Comparison of ENCODE assay signal across 11 cellular contexts in the genomic region with DNA sequence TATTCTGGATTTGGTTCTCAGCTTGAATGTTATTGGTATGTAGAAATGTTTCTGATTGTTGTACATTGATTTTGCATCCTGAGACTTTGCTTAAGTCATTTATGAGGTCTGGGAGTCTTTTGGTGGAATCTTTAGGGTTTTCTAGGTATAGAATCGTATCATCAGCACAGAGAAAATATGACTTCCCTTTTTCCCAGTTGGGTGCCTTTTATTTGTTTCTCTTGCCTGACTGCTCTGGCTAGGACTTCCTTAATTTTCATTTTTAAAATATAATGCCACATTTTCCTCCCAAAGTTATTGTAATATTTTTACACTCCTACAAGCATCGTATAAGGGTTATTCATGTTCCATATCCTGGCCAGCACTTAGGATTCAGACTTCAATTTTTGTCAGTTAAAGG.
"Had no signal": no experiment of that assay in that cellular context is flagged by ENCODE, and none has a peak within 500 bp of the region (broad histone marks: within the 10 kb centered on the region; RNA-seq: fewer than 3 reads in every experiment).

No MANE protein-coding gene starts in this region.

- H3K4me3 ChIP-seq: dorsolateral prefrontal cortex, gastroesophageal sphincter, ovary, upper lobe of left lung had no signal

- H3K36me3 Mint-ChIP-seq: naive thymus-derived CD4-positive, alpha-beta T cell had no signal

- H3K27me3 ChIP-seq: gastroesophageal sphincter, ovary, upper lobe of left lung had no signal

- DNase-seq: activated CD4-positive, alpha-beta T cell treated with anti-CD3 and anti-CD28 coated beads for 1 hour; activated CD4-positive, alpha-beta T cell treated with anti-CD3 and anti-CD28 coated beads, Interleukin-2, amount 50 U/mL, for 4 hours; activated naive CD4-positive, alpha-beta T cell treated with anti-CD3 and anti-CD28 coated beads for 36 hours; dorsolateral prefrontal cortex; naive thymus-derived CD4-positive, alpha-beta T cell; ovary; stimulated activated naive CD8-positive, alpha-beta T cell treated with anti-CD3 and anti-CD28 coated beads, Interleukin-15, amount 100 ng/mL, for 72 hours; upper lobe of left lung had no signal

- H3K9me3 Mint-ChIP-seq: activated naive CD4-positive, alpha-beta T cell treated with anti-CD3 and anti-CD28 coated beads for 36 hours; naive thymus-derived CD4-positive, alpha-beta T cell; stimulated activated naive CD8-positive, alpha-beta T cell treated with anti-CD3 and anti-CD28 coated beads, Interleukin-15, amount 100 ng/mL, for 72 hours had no signal

- H3K27ac ChIP-seq: dorsolateral prefrontal cortex, gastroesophageal sphincter, ovary, upper lobe of left lung had no signal

- H3K27ac Mint-ChIP-seq: activated naive CD4-positive, alpha-beta T cell treated with anti-CD3 and anti-CD28 coated beads for 36 hours; activated T-helper 2 cell treated with anti-CD3 and anti-CD28 coated beads, Interferon-gamma antibody, Interleukin-2, Interleukin-4, amounts not matched to agents 10 μg/mL and 5 μg/mL and 100 μg/mL, durations not matched to agents 14 hours and 24 hours and 36 hours; naive thymus-derived CD4-positive, alpha-beta T cell; stimulated activated naive CD8-positive, alpha-beta T cell treated with anti-CD3 and anti-CD28 coated beads, Interleukin-15, amount 100 ng/mL, for 72 hours had no signal

- H3K27me3 Mint-ChIP-seq: stimulated activated naive CD8-positive, alpha-beta T cell treated with anti-CD3 and anti-CD28 coated beads, Interleukin-15, amount 100 ng/mL, for 72 hours had no signal

- H3K36me3 ChIP-seq: ovary had no signal

- ATAC-seq: gastroesophageal sphincter; naive thymus-derived CD4-positive, alpha-beta T cell; sciatic nerve; stimulated activated naive CD8-positive, alpha-beta T cell treated with anti-CD3 and anti-CD28 coated beads, Interleukin-15, amount 100 ng/mL, for 72 hours had no signal

- H3K4me3 Mint-ChIP-seq: activated naive CD4-positive, alpha-beta T cell treated with anti-CD3 and anti-CD28 coated beads for 36 hours; naive thymus-derived CD4-positive, alpha-beta T cell; stimulated activated naive CD8-positive, alpha-beta T cell treated with anti-CD3 and anti-CD28 coated beads, Interleukin-15, amount 100 ng/mL, for 72 hours had no signal

- H3K9me3 ChIP-seq: gastroesophageal sphincter, ovary, upper lobe of left lung had no signal
